ENCODE assay signal across 1 cellular context in the genomic region with DNA sequence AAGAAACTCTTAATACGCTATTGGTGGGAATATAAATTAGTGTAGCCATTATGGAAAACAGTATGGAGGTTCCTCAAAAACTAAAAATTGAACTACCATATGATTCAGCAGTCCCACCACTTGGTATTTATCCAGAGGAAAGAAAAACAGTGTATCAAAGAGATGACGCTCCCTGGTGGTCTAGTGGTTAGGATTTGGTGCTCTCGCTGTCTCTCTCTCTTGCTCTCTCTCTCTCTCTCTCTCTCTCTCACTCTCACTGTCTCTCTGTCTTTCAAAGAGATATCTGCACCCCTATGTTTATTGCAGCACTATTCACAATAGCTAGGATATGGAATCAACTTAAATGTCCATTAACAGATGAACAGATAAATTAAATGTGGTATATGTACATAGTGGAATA.
TF ChIP-seq lines count a peak whose summit lies in the region.

No MANE protein-coding gene starts in this region.

TF ChIP-seq in H1, 55 proteins besides CTCF, POLR2A, EP300 and RAD21:
- TF ChIP-seq JUND (IDR thresholded peaks at IDR 0.05; ENCODE audit: low read length), result peak; percentile 50; the same call in 1 of the 2 replicates
